ENCODE assay signal across 8 cellular contexts in genomic region chr1:100038401-100039306, GRCh38.
A peak's percentile ranks its signal among the peaks of the same experiment; 100 is the strongest.
DNase-seq lines count a peak whose midpoint lies in the region; ATAC-seq lines count a peak whose summit lies in the region.

No MANE protein-coding gene starts in this region.

- peak overlapping the region; percentile 98 for H3K56ac ChIP-seq in mesendoderm (ENCODE audit: low read length)

- peak; percentile 56 for DNase-seq in ACHN
- DNase-seq in NCI-H446 treated with DMSO at 0.1 percent for 48 hours (lab: John Stamatoyannopoulos, UW) = peak; percentile 31
- DNase-seq in activated CD8-positive, alpha-beta memory T cell treated with anti-CD3 and anti-CD28 coated beads for 24 hours = peak; percentile 87
- DNase-seq in effector memory CD4-positive, alpha-beta T cell = peak; percentile 57 to 65 (median 63)
- peak; percentile 71 for DNase-seq in mesendoderm
- peak; percentile 53 to 55 for DNase-seq in stimulated activated CD8-positive, alpha-beta memory T cell treated with anti-CD3 and anti-CD28 coated beads, Interleukin-15, amount 100 ng/mL, for 4 hours (ENCODE audit: low read depth in 2 of 2)

- H2BK5ac ChIP-seq in mesendoderm (ENCODE audit: low read length) = peak overlapping the region; percentile 85

- peak overlapping the region; percentile 81 for H3K4me2 ChIP-seq in mesendoderm (ENCODE audit: low read length)

- H3K27me3 ChIP-seq in effector memory CD4-positive, alpha-beta T cell (replicated peaks; ENCODE audit: control insufficient read depth, insufficient read depth, low read length, poor library complexity, severe bottlenecking) = no peaks in the 10 kb centered on the region
- H3K27me3 ChIP-seq in mesendoderm (ENCODE audit: insufficient read depth, low read length, poor library complexity) = no peaks in the 10 kb centered on the region

- no peak overlapping the region for H2BK15ac ChIP-seq in mesendoderm (replicated peaks; ENCODE audit: low read depth)

- peak overlapping the region; percentile 97 for H3K27ac ChIP-seq in effector memory CD4-positive, alpha-beta T cell (ENCODE audit: insufficient read depth, low read length, poor library complexity, severe bottlenecking)
- H3K27ac ChIP-seq in mesendoderm (ENCODE audit: low read depth, low read length) = peak overlapping the region; percentile 94

- no peaks in the 10 kb centered on the region for H3K9me3 ChIP-seq in effector memory CD4-positive, alpha-beta T cell (ENCODE audit: control insufficient read depth, low read length)

- WGBS in mesendoderm (ENCODE audit: extremely low coverage, insufficient coverage, low lambda C conversion rate) = no CpG with 5 or more reads among the region's 70 CpGs

- peaks cover 15% of the 10 kb centered on the region for H3K4me1 ChIP-seq in effector memory CD4-positive, alpha-beta T cell (ENCODE audit: control insufficient read depth, insufficient read depth, low read length, poor library complexity, severe bottlenecking)
- no peaks in the 10 kb centered on the region for H3K4me1 ChIP-seq in mesendoderm (ENCODE audit: control insufficient read depth, low read depth, low read length)

- H3K79me1 ChIP-seq in mesendoderm (ENCODE audit: low read length) = peaks cover 2% of the 10 kb centered on the region

- H3K23ac ChIP-seq in mesendoderm (ENCODE audit: low read length) = peak overlapping the region; percentile 97

- peak overlapping the region; percentile 96 for H2BK120ac ChIP-seq in mesendoderm (ENCODE audit: low read depth, low read length)

- in situ Hi-C loops in ACHN (cut with HindIII; ENCODE audit: low pct_ligation_motif_present, low pct_unique_long_range_greater_than_20kb, low sequenced_read_pairs) = no loop called here

- H2AK5ac ChIP-seq in mesendoderm (ENCODE audit: low read length) = no peak overlapping the region

- H3K4ac ChIP-seq in mesendoderm (ENCODE audit: low read depth, low read length) = peak overlapping the region; percentile 84

- H3K18ac ChIP-seq in mesendoderm (ENCODE audit: low read length) = peak overlapping the region; percentile 77

- no peaks in the 10 kb centered on the region for H3K36me3 ChIP-seq in effector memory CD4-positive, alpha-beta T cell (ENCODE audit: control insufficient read depth, insufficient read depth, low read length)
- no peaks in the 10 kb centered on the region for H3K36me3 ChIP-seq in mesendoderm (ENCODE audit: control insufficient read depth, insufficient read depth, low read length)

- H4K5ac ChIP-seq in mesendoderm (ENCODE audit: low read length) = no peak overlapping the region

- no peak overlapping the region for H4K8ac ChIP-seq in mesendoderm (ENCODE audit: low read depth, low read length)

- H3K9ac ChIP-seq in mesendoderm (ENCODE audit: low read length) = peak overlapping the region; percentile 96

- peak overlapping the region; percentile 92 for H3K4me3 ChIP-seq in effector memory CD4-positive, alpha-beta T cell (ENCODE audit: insufficient read depth, low read depth, low read length, poor library complexity, severe bottlenecking)
- H3K4me3 ChIP-seq in mesendoderm (ENCODE audit: low read length) = peak overlapping the region; percentile 83

- peak; percentile 35 for ATAC-seq in GM18520 (IDR thresholded peaks at IDR 0.05; ENCODE audit: unreplicated experiment)
- peak; percentile 2 for ATAC-seq in HG03060 (IDR thresholded peaks at IDR 0.05; ENCODE audit: low read depth, unreplicated experiment)

- peaks cover 54% of the 10 kb centered on the region for H3K79me2 ChIP-seq in mesendoderm (ENCODE audit: control insufficient read depth, insufficient read depth, low read length)

Comparison
In these comparisons a context has a peak if more than half of its experiments do, and no peak if none do; other contexts are left out.
1. Peak in every context shown above with its lines: DNase-seq, ATAC-seq, H3K4me3 ChIP-seq and H3K27ac ChIP-seq.
2. DNase-seq: peak in every context shown above with its lines; median percentile 87 in activated CD8-positive, alpha-beta memory T cell treated with anti-CD3 and anti-CD28 coated beads for 24 hours; 71 in mesendoderm; 63 in effector memory CD4-positive, alpha-beta T cell; 56 in ACHN; 54 in stimulated activated CD8-positive, alpha-beta memory T cell treated with anti-CD3 and anti-CD28 coated beads, Interleukin-15, amount 100 ng/mL, for 4 hours; 31 in NCI-H446 treated with DMSO at 0.1 percent for 48 hours.